8 cellular contexts compared by ENCODE assay signal in genomic region chr1:185315364-185316108, GRCh38. TPM values are rescaled to one million over a fixed set of nuclear protein-coding genes. Genes with fewer than 3 reads are reported as not detected.
DNase-seq lines count a peak whose midpoint lies in the region; ATAC-seq, FAIRE-seq and TF ChIP-seq lines count a peak whose summit lies in the region.

No MANE protein-coding gene starts in this region.

- DNase-seq in keratinocyte (ENCODE audit: low read depth, low spot score), result no peak
- DNase-seq in retina, result no peak
- DNase-seq in NK-92 (lab: John Stamatoyannopoulos, UW; ENCODE audit: unreplicated experiment), result no peak
- DNase-seq in SKM-1 treated with dmso at 0.1 percent for 144 hours (lab: John Stamatoyannopoulos, UW; ENCODE audit: unreplicated experiment), result no peak

- ATAC-seq in GM18873 (IDR thresholded peaks at IDR 0.05; ENCODE audit: low FRiP score, unreplicated experiment), result peak; percentile 0

- peak overlapping the region; percentile 91 for H3K4me2 ChIP-seq in keratinocyte (ENCODE audit: control insufficient read depth, extremely low read depth, insufficient read depth, low read depth, low read length)

- H3K9me1 ChIP-seq in keratinocyte (ENCODE audit: control insufficient read depth, extremely low read depth, insufficient read depth, low read length), result no peaks in the 10 kb centered on the region

- H3K9me3 Mint-ChIP-seq in IgD-negative memory B cell, result no peaks in the 10 kb centered on the region
- no peaks in the 10 kb centered on the region for H3K9me3 Mint-ChIP-seq in activated naive CD4-positive, alpha-beta T cell treated with anti-CD3 and anti-CD28 coated beads, Interleukin-2, amount 50 U/mL, for 24 hours

- H3K9ac ChIP-seq in keratinocyte (ENCODE audit: control insufficient read depth, extremely low read depth, insufficient read depth, low read length) (peak overlapping the region; percentile 97), subcutaneous abdominal adipose tissue (ENCODE audit: low read length in 5 of 5) (peak overlapping the region; percentile 56 to 96 (median 92))

- H3K36me3 ChIP-seq in keratinocyte (ENCODE audit: control insufficient read depth in 2 of 2, extremely low read depth in 1 of 2, insufficient read depth in 2 of 2, low read length in 2 of 2) (peaks cover 1 to 4% of the 10 kb centered on the region in 2 experiments), subcutaneous abdominal adipose tissue (ENCODE audit: control insufficient read depth in 5 of 5, insufficient read depth in 5 of 5, low read length in 5 of 5) (peaks cover 0 to 6% (median 4%) of the 10 kb centered on the region in 5 donors)

- H3K4me3 ChIP-seq in keratinocyte (ENCODE audit: control insufficient read depth in 2 of 3, extremely low read depth in 1 of 3, insufficient read depth in 2 of 3, low read depth in 1 of 3, low read length in 3 of 3) (peak overlapping the region; percentile 85 to 96 (median 93)), subcutaneous abdominal adipose tissue (ENCODE audit: low read depth in 1 of 5, low read length in 5 of 5) (peak overlapping the region; percentile 74 to 97 (median 93))

- peaks cover 65% of the 10 kb centered on the region for H3K79me2 ChIP-seq in keratinocyte (ENCODE audit: control insufficient read depth, insufficient read depth, low read length)

- H3K4me1 ChIP-seq in keratinocyte (ENCODE audit: control insufficient read depth, extremely low read depth, insufficient read depth, low read length), result peaks cover 39% of the 10 kb centered on the region
- peaks cover 4 to 50% (median 36%) of the 10 kb centered on the region in 5 donors for H3K4me1 ChIP-seq in subcutaneous abdominal adipose tissue (ENCODE audit: control insufficient read depth in 5 of 5, insufficient read depth in 5 of 5, low read length in 5 of 5)

- no peaks in the 10 kb centered on the region for H3K9me3 ChIP-seq in keratinocyte (ENCODE audit: control insufficient read depth, low read depth, low read length)
- H3K9me3 ChIP-seq in subcutaneous abdominal adipose tissue (ENCODE audit: control insufficient read depth in 5 of 5, low read length in 5 of 5), result no peaks in the 10 kb centered on the region

- no peaks in the 10 kb centered on the region for H3K27me3 Mint-ChIP-seq in IgD-negative memory B cell
- no peaks in the 10 kb centered on the region for H3K27me3 Mint-ChIP-seq in activated naive CD4-positive, alpha-beta T cell treated with anti-CD3 and anti-CD28 coated beads, Interleukin-2, amount 50 U/mL, for 24 hours

- H3K4me3 Mint-ChIP-seq in IgD-negative memory B cell, result peak overlapping the region; percentile 94 to 100 (median 98)
- peak overlapping the region; percentile 97 for H3K4me3 Mint-ChIP-seq in activated naive CD4-positive, alpha-beta T cell treated with anti-CD3 and anti-CD28 coated beads, Interleukin-2, amount 50 U/mL, for 24 hours

- H3K36me3 Mint-ChIP-seq in IgD-negative memory B cell, result peaks cover 4% of the 10 kb centered on the region
- H3K36me3 Mint-ChIP-seq in activated naive CD4-positive, alpha-beta T cell treated with anti-CD3 and anti-CD28 coated beads, Interleukin-2, amount 50 U/mL, for 24 hours, result peaks cover 6% of the 10 kb centered on the region

- no peaks in the 10 kb centered on the region for H3K27me3 ChIP-seq in keratinocyte (ENCODE audit: control insufficient read depth, extremely low read depth, insufficient read depth, low read length)
- H3K27me3 ChIP-seq in subcutaneous abdominal adipose tissue (ENCODE audit: control insufficient read depth in 5 of 5, insufficient read depth in 4 of 5, low read length in 5 of 5), result no peaks in the 10 kb centered on the region

- H3K4me1 Mint-ChIP-seq in IgD-negative memory B cell, result peaks cover 41 to 51% (median 41%) of the 10 kb centered on the region in 3 donors
- H3K4me1 Mint-ChIP-seq in activated naive CD4-positive, alpha-beta T cell treated with anti-CD3 and anti-CD28 coated beads, Interleukin-2, amount 50 U/mL, for 24 hours, result peaks cover 68% of the 10 kb centered on the region

- H2AFZ ChIP-seq in keratinocyte (ENCODE audit: control insufficient read depth, low read length), result no peak overlapping the region

- peak overlapping the region; percentile 97 to 100 (median 99) for H3K27ac Mint-ChIP-seq in IgD-negative memory B cell
- H3K27ac Mint-ChIP-seq in activated naive CD4-positive, alpha-beta T cell treated with anti-CD3 and anti-CD28 coated beads, Interleukin-2, amount 50 U/mL, for 24 hours, result peak overlapping the region; percentile 97

- peaks cover 25% of the 10 kb centered on the region for H4K20me1 ChIP-seq in keratinocyte (ENCODE audit: control insufficient read depth, extremely low read depth, insufficient read depth, low read length)

- dilution Hi-C loops in keratinocyte (cut with MboI; ENCODE audit: extremely low pct_ligation_motif_present, low sequenced_read_pairs), result no loop called here

- H3K27ac ChIP-seq in keratinocyte (ENCODE audit: control insufficient read depth, insufficient read depth, low read length), result peak overlapping the region; percentile 95
- peak overlapping the region; percentile 91 for H3K27ac ChIP-seq in subcutaneous abdominal adipose tissue (ENCODE audit: low read depth, low read length)

- no peak for FAIRE-seq in keratinocyte (lab: Jason Lieb, UNC)

- no peak for TF ChIP-seq CTCF in keratinocyte (optimal IDR thresholded peaks at IDR 0.05 in 1 of 3, IDR thresholded peaks at IDR 0.05 in 1 of 3, conservative IDR thresholded peaks at IDR 0.05 in 1 of 3; ENCODE audit: extremely low read depth in 1 of 3, insufficient read depth in 2 of 3, low read length in 3 of 3)

RNA-seq across cellular contexts. Expression of gene IVNS1ABP, which starts 1.5 kb away (rescaled TPM):
- polyA plus RNA-seq in IgD-negative memory B cell (35.4 TPM), keratinocyte (113 to 168 TPM (median 162 TPM) in 3 replicates)
- 124 TPM for polyA plus RNA-seq in keratinocyte (2011; ENCODE audit: low read depth)
- 88.1 and 138 TPM in 2 replicates for polyA plus RNA-seq in keratinocyte (2011; cell fraction: cytosol; rRNA removed)
- 284 and 358 TPM in 2 replicates for polyA plus RNA-seq in keratinocyte (2011; cell fraction: nucleus; rRNA removed)
- 98.2 and 98.5 TPM in 2 replicates for polyA plus RNA-seq in keratinocyte (2012; ENCODE audit: low replicate concordance)
- polyA minus RNA-seq in keratinocyte, result 62.1 to 198 TPM (median 133 TPM) in 3 replicates
- 99.9 TPM for polyA minus RNA-seq in keratinocyte (2011; cell fraction: cytosol; rRNA and poly(A)+ RNA removed)
- polyA minus RNA-seq in keratinocyte (2011; cell fraction: nucleus; rRNA and poly(A)+ RNA removed), result 178 and 289 TPM in 2 replicates
